Comparison of ENCODE assay signal across 12 cellular contexts in the genomic region with DNA sequence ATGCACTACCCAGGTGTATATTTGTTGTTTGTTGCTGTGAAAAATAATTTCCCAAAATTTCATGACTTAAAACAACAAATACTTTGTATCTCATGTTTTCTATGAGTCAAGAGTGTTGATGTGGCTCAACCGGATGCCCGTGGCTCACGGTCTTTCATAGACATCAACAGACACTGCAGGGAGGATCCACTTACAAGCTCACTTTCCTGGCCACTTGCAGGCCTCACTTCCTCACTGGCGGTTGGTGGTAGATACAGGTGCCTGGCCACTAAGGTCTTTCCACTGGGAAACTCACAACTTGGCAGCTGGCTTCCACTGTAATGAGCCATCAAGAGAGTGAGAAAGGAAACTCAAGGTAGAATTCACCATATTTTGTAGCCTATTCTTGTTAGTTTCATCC.
A peak's percentile ranks its signal among the peaks of the same experiment; 100 is the strongest.
DNase-seq lines count a peak whose midpoint lies in the region; ATAC-seq lines count a peak whose summit lies in the region.
"Had no signal": no experiment of that assay in that cellular context is flagged by ENCODE, and none has a peak within 500 bp of the region (broad histone marks: within the 10 kb centered on the region; RNA-seq: fewer than 3 reads in every experiment).

No MANE protein-coding gene starts in this region.

- no peaks in the 10 kb centered on the region for H3K27me3 ChIP-seq in ACC112 (ENCODE audit: insufficient read depth, low read length)
- H3K27me3 ChIP-seq: gastrocnemius medialis had no signal

- no peaks in the 10 kb centered on the region for H3K79me2 ChIP-seq in ACC112 (ENCODE audit: control insufficient read depth, insufficient read depth, low read length, unreplicated experiment)

- H3K4me1 ChIP-seq in ACC112 (ENCODE audit: control insufficient read depth, insufficient read depth, low read length, unreplicated experiment), result peaks cover 16% of the 10 kb centered on the region

- DNase-seq in Kasumi-1 (lab: John Stamatoyannopoulos, UW) (peak; percentile 63 to 78), HuH-7 (ENCODE audit: low spot score) (no peak), AG08396 (ENCODE audit: low spot score) (no peak), T-helper 1 cell (no peak), NCI-H226 (no peak)
- DNase-seq: gastrocnemius medialis; NCI-H524 treated with DMSO at 0.1 percent for 48 hours; stimulated activated naive CD4-positive, alpha-beta T cell had no signal

- no peak overlapping the region for H2AFZ ChIP-seq in ACC112 (ENCODE audit: low read length, unreplicated experiment)

- no peaks in the 10 kb centered on the region for H3K36me3 ChIP-seq in ACC112 (ENCODE audit: insufficient read depth, low read length)
- H3K36me3 ChIP-seq: gastrocnemius medialis had no signal

- ATAC-seq in GM19463 (IDR thresholded peaks at IDR 0.05; ENCODE audit: unreplicated experiment), result peak; percentile 47
- peak; percentile 54 for ATAC-seq in esophagus mucosa
- ATAC-seq: K562 had no signal

- no peak overlapping the region for H3K4me3 ChIP-seq in ACC112 (ENCODE audit: low read depth, low read length)
- H3K4me3 ChIP-seq: gastrocnemius medialis, K562 had no signal

- peak overlapping the region; percentile 40 for H3K27ac ChIP-seq in ACC112 (ENCODE audit: low read depth, low read length)

Comparison
In these comparisons a context has a peak if more than half of its experiments do, and no peak if none do; other contexts are left out.
1. DNase-seq: peak in Kasumi-1 (2 of 2); none in HuH-7 (single experiment), AG08396 (single experiment), T-helper 1 cell (0 of 5) and NCI-H226 (single experiment).